ENCODE assay signal across 1 cellular context in the genomic region with DNA sequence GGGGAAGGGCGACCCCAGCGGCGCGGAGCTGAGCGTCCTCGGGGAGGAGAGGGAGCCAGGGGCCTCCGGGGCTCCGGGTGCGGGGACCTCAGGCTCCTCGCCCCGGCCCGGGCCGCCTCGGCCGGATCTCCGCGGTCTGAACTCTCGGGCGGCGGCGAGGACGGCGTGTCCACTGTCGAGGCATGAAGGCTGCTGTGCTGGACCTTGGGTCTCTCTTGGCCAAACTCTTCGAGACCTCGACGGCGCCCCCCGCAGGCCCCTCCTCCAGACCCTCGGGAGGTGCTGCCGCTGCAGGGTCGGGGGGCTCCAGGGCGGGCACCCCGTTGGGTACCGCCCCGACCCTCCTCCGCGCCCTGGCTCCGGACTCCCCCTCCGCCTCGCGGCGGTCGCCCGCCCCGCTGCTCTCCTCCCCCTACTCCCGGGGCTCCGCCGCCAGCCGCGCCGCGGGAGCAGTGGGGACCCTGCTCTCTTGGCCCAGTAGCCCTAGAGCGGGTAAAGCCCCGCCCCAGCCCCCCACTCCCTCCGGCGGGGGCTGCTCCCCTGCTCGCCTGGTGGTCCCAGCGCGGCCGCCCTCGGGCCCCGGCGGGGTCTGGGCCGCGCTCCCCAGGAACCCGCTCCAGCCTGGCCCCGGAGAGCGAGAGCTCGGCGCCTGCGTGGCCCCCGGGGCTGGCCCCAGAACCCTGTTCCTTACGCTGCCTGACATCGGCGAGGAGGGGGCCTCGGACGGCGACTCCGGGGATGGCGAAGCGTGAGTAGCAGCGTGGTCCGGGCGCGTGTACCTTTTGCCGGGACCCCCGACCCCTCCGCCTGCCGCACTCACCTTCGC.
A peak's percentile ranks its signal among the peaks of the same experiment; 100 is the strongest.
TF ChIP-seq lines count a peak whose summit lies in the region.

No MANE protein-coding gene starts in this region.

TF ChIP-seq in HEK293, 187 proteins besides CTCF, POLR2A, EP300 and RAD21 (continued from another document and continues in another):
- TF ChIP-seq, protein P1, sequence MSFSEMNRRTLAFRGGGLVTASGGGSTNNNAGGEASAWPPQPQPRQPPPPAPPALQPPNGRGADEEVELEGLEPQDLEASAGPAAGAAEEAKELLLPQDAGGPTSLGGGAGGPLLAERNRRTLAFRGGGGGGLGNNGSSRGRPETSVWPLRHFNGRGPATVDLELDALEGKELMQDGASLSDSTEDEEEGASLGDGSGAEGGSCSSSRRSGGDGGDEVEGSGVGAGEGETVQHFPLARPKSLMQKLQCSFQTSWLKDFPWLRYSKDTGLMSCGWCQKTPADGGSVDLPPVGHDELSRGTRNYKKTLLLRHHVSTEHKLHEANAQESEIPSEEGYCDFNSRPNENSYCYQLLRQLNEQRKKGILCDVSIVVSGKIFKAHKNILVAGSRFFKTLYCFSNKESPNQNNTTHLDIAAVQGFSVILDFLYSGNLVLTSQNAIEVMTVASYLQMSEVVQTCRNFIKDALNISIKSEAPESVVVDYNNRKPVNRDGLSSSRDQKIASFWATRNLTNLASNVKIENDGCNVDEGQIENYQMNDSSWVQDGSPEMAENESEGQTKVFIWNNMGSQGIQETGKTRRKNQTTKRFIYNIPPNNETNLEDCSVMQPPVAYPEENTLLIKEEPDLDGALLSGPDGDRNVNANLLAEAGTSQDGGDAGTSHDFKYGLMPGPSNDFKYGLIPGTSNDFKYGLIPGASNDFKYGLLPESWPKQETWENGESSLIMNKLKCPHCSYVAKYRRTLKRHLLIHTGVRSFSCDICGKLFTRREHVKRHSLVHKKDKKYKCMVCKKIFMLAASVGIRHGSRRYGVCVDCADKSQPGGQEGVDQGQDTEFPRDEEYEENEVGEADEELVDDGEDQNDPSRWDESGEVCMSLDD (tag by site-specific recombination; IDR thresholded peaks at IDR 0.05), result peak; percentile 26; the same call in 1 of the 2 replicates
- TF ChIP-seq ZNF530 (tag by site-specific recombination; IDR thresholded peaks at IDR 0.05; ENCODE audit: low read depth), result no peak
- peak; percentile 82; the same call in 1 of the 2 replicates for TF ChIP-seq ZNF335 (tag by site-specific recombination; conservative IDR thresholded peaks at IDR 0.05)
- TF ChIP-seq GLI2 (tag by site-specific recombination; IDR thresholded peaks at IDR 0.05; ENCODE audit: borderline replicate concordance, low read depth), result no peak
- no peak for TF ChIP-seq REPIN1 (tag by site-specific recombination; IDR thresholded peaks at IDR 0.05; ENCODE audit: low read depth)
- TF ChIP-seq, protein P2, sequence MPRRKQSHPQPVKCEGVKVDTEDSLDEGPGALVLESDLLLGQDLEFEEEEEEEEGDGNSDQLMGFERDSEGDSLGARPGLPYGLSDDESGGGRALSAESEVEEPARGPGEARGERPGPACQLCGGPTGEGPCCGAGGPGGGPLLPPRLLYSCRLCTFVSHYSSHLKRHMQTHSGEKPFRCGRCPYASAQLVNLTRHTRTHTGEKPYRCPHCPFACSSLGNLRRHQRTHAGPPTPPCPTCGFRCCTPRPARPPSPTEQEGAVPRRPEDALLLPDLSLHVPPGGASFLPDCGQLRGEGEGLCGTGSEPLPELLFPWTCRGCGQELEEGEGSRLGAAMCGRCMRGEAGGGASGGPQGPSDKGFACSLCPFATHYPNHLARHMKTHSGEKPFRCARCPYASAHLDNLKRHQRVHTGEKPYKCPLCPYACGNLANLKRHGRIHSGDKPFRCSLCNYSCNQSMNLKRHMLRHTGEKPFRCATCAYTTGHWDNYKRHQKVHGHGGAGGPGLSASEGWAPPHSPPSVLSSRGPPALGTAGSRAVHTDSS (tag by site-specific recombination; IDR thresholded peaks at IDR 0.05), result no peak
- TF ChIP-seq ZNF707 (tag by site-specific recombination; IDR thresholded peaks at IDR 0.05), result no peak
- TF ChIP-seq ZNF626 (tag by site-specific recombination; IDR thresholded peaks at IDR 0.05), result no peak
- TF ChIP-seq, protein P3, sequence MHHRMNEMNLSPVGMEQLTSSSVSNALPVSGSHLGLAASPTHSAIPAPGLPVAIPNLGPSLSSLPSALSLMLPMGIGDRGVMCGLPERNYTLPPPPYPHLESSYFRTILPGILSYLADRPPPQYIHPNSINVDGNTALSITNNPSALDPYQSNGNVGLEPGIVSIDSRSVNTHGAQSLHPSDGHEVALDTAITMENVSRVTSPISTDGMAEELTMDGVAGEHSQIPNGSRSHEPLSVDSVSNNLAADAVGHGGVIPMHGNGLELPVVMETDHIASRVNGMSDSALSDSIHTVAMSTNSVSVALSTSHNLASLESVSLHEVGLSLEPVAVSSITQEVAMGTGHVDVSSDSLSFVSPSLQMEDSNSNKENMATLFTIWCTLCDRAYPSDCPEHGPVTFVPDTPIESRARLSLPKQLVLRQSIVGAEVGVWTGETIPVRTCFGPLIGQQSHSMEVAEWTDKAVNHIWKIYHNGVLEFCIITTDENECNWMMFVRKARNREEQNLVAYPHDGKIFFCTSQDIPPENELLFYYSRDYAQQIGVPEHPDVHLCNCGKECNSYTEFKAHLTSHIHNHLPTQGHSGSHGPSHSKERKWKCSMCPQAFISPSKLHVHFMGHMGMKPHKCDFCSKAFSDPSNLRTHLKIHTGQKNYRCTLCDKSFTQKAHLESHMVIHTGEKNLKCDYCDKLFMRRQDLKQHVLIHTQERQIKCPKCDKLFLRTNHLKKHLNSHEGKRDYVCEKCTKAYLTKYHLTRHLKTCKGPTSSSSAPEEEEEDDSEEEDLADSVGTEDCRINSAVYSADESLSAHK (tag by site-specific recombination; IDR thresholded peaks at IDR 0.05), result no peak
- TF ChIP-seq, protein P4, sequence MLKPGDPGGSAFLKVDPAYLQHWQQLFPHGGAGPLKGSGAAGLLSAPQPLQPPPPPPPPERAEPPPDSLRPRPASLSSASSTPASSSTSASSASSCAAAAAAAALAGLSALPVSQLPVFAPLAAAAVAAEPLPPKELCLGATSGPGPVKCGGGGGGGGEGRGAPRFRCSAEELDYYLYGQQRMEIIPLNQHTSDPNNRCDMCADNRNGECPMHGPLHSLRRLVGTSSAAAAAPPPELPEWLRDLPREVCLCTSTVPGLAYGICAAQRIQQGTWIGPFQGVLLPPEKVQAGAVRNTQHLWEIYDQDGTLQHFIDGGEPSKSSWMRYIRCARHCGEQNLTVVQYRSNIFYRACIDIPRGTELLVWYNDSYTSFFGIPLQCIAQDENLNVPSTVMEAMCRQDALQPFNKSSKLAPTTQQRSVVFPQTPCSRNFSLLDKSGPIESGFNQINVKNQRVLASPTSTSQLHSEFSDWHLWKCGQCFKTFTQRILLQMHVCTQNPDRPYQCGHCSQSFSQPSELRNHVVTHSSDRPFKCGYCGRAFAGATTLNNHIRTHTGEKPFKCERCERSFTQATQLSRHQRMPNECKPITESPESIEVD (tag by site-specific recombination; IDR thresholded peaks at IDR 0.05), result no peak
- TF ChIP-seq, protein P5, sequence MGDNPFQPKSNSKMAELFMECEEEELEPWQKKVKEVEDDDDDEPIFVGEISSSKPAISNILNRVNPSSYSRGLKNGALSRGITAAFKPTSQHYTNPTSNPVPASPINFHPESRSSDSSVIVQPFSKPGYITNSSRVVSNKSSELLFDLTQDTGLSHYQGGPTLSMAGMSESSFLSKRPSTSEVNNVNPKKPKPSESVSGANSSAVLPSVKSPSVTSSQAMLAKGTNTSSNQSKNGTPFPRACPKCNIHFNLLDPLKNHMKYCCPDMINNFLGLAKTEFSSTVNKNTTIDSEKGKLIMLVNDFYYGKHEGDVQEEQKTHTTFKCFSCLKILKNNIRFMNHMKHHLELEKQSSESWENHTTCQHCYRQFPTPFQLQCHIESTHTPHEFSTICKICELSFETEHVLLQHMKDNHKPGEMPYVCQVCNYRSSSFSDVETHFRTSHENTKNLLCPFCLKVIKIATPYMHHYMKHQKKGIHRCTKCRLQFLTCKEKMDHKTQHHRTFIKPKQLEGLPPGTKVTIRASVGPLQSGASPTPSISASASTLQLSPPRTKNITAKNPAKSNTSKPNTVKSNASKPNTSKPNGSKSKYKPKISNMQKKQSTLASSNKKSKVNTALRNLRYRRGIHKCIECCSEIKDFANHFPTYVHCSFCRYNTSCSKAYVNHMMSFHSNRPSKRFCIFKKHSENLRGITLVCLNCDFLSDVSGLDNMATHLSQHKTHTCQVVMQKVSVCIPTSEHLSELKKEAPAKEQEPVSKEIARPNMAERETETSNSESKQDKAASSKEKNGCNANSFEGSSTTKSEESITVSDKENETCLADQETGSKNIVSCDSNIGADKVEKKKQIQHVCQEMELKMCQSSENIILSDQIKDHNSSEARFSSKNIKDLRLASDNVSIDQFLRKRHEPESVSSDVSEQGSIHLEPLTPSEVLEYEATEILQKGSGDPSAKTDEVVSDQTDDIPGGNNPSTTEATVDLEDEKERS (tag by site-specific recombination; IDR thresholded peaks at IDR 0.05), result no peak
- TF ChIP-seq, protein P6, sequence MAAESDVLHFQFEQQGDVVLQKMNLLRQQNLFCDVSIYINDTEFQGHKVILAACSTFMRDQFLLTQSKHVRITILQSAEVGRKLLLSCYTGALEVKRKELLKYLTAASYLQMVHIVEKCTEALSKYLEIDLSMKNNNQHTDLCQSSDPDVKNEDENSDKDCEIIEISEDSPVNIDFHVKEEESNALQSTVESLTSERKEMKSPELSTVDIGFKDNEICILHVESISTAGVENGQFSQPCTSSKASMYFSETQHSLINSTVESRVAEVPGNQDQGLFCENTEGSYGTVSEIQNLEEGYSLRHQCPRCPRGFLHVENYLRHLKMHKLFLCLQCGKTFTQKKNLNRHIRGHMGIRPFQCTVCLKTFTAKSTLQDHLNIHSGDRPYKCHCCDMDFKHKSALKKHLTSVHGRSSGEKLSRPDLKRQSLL (tag by site-specific recombination; IDR thresholded peaks at IDR 0.05), result no peak
- no peak for TF ChIP-seq ZEB2 (tag by site-specific recombination; IDR thresholded peaks at IDR 0.05)
- TF ChIP-seq ZNF174 (tag by site-specific recombination; IDR thresholded peaks at IDR 0.05), result no peak
- TF ChIP-seq ZNF830 (tag by site-specific recombination; IDR thresholded peaks at IDR 0.05; ENCODE audit: low read depth), result no peak
- TF ChIP-seq, protein P7, sequence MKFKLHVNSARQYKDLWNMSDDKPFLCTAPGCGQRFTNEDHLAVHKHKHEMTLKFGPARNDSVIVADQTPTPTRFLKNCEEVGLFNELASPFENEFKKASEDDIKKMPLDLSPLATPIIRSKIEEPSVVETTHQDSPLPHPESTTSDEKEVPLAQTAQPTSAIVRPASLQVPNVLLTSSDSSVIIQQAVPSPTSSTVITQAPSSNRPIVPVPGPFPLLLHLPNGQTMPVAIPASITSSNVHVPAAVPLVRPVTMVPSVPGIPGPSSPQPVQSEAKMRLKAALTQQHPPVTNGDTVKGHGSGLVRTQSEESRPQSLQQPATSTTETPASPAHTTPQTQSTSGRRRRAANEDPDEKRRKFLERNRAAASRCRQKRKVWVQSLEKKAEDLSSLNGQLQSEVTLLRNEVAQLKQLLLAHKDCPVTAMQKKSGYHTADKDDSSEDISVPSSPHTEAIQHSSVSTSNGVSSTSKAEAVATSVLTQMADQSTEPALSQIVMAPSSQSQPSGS (tag by site-specific recombination; IDR thresholded peaks at IDR 0.05; ENCODE audit: low read depth), result no peak
- TF ChIP-seq ZNF239 (tag by site-specific recombination; IDR thresholded peaks at IDR 0.05), result no peak
- no peak for TF ChIP-seq ZFHX2 (tag by site-specific recombination; conservative IDR thresholded peaks at IDR 0.05)
- TF ChIP-seq KLF7 (tag by site-specific recombination; IDR thresholded peaks at IDR 0.05; ENCODE audit: borderline replicate concordance), result no peak
- no peak for TF ChIP-seq IKZF3 (tag by site-specific recombination; IDR thresholded peaks at IDR 0.05)
- no peak for TF ChIP-seq ZNF37A (tag by site-specific recombination; IDR thresholded peaks at IDR 0.05)
- 0 out of 2 replicates have a peak, but pooled peaks have one; percentile 11 for TF ChIP-seq ZBTB8A (tag by site-specific recombination; IDR thresholded peaks at IDR 0.05)
- no peak for TF ChIP-seq YY1 (tag by site-specific recombination; IDR thresholded peaks at IDR 0.05)
- TF ChIP-seq, protein P8, sequence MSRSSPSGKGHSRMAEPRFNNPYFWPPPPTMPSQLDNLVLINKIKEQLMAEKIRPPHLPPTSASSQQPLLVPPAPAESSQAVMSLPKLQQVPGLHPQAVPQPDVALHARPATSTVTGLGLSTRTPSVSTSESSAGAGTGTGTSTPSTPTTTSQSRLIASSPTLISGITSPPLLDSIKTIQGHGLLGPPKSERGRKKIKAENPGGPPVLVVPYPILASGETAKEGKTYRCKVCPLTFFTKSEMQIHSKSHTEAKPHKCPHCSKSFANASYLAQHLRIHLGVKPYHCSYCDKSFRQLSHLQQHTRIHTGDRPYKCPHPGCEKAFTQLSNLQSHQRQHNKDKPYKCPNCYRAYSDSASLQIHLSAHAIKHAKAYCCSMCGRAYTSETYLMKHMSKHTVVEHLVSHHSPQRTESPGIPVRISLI (tag by site-specific recombination; IDR thresholded peaks at IDR 0.05), result no peak
- TF ChIP-seq ZNF501 (tag by site-specific recombination; IDR thresholded peaks at IDR 0.05), result no peak
- TF ChIP-seq ZNF19 (tag by site-specific recombination; IDR thresholded peaks at IDR 0.05; ENCODE audit: low read depth), result no peak
- TF ChIP-seq SP3 (tag by site-specific recombination; IDR thresholded peaks at IDR 0.05), result peak; percentile 57; the same call in 1 of the 2 replicates
- no peak for TF ChIP-seq ZNF211 (tag by site-specific recombination; IDR thresholded peaks at IDR 0.05; ENCODE audit: low read depth)
- TF ChIP-seq ZBTB7A (tag by site-specific recombination; IDR thresholded peaks at IDR 0.05; ENCODE audit: low read depth), result no peak
- no peak for TF ChIP-seq ZNF311 (tag by site-specific recombination; IDR thresholded peaks at IDR 0.05; ENCODE audit: borderline replicate concordance)
- TF ChIP-seq, protein P9, sequence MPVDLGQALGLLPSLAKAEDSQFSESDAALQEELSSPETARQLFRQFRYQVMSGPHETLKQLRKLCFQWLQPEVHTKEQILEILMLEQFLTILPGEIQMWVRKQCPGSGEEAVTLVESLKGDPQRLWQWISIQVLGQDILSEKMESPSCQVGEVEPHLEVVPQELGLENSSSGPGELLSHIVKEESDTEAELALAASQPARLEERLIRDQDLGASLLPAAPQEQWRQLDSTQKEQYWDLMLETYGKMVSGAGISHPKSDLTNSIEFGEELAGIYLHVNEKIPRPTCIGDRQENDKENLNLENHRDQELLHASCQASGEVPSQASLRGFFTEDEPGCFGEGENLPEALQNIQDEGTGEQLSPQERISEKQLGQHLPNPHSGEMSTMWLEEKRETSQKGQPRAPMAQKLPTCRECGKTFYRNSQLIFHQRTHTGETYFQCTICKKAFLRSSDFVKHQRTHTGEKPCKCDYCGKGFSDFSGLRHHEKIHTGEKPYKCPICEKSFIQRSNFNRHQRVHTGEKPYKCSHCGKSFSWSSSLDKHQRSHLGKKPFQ (tag by site-specific recombination; IDR thresholded peaks at IDR 0.05), result no peak
- TF ChIP-seq ZNF510 (tag by site-specific recombination; IDR thresholded peaks at IDR 0.05; ENCODE audit: insufficient replicate concordance), result no peak
- no peak for TF ChIP-seq SETDB1 (IDR thresholded peaks at IDR 0.05; ENCODE audit: insufficient read length, low read length)
- peak; percentile 86 for TF ChIP-seq ZBTB20 (tag by site-specific recombination; IDR thresholded peaks at IDR 0.05)
- no peak for TF ChIP-seq ZSCAN30 (tag by site-specific recombination; IDR thresholded peaks at IDR 0.05)
- peak; percentile 80 for TF ChIP-seq GLIS2 (tag by site-specific recombination; IDR thresholded peaks at IDR 0.05)
- no peak for TF ChIP-seq ZNF664 (tag by site-specific recombination; IDR thresholded peaks at IDR 0.05)
- no peak for TF ChIP-seq WT1 (tag by site-specific recombination; IDR thresholded peaks at IDR 0.05)
- TF ChIP-seq GLIS1 (tag by site-specific recombination; IDR thresholded peaks at IDR 0.05), result no peak
- TF ChIP-seq, protein P10, sequence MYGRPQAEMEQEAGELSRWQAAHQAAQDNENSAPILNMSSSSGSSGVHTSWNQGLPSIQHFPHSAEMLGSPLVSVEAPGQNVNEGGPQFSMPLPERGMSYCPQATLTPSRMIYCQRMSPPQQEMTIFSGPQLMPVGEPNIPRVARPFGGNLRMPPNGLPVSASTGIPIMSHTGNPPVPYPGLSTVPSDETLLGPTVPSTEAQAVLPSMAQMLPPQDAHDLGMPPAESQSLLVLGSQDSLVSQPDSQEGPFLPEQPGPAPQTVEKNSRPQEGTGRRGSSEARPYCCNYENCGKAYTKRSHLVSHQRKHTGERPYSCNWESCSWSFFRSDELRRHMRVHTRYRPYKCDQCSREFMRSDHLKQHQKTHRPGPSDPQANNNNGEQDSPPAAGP (tag by site-specific recombination; IDR thresholded peaks at IDR 0.05), result no peak
